In genomic region chr2:112597537-112598322, GRCh38 we compare ENCODE assay signal across 24 cellular contexts.
"Had no signal": no experiment of that assay in that cellular context is flagged by ENCODE, and none has a peak within 500 bp of the region (broad histone marks: within the 10 kb centered on the region; RNA-seq: fewer than 3 reads in every experiment).

No MANE protein-coding gene starts in this region.

- H3K27me3 Mint-ChIP-seq: activated CD4-positive, alpha-beta memory T cell treated with anti-CD3 and anti-CD28 coated beads for 36 hours; activated naive CD4-positive, alpha-beta T cell treated with anti-CD3 and anti-CD28 coated beads, Interleukin-2, amount 50 U/mL, for 24 hours; activated T-helper 17 cell treated with anti-CD3 and anti-CD28 coated beads, Interleukin-2, amount 50 U/mL, for 72 hours had no signal

- H3K27ac ChIP-seq: body of pancreas, SJSA1 had no signal

- H3K27me3 ChIP-seq: body of pancreas, MG63, SJSA1 had no signal

- ATAC-seq: activated T-cell treated with anti-CD3 and anti-CD28 coated beads, Interleukin-2, amount 50 U/mL, for 4 hours; activated T-helper 17 cell treated with anti-CD3 and anti-CD28 coated beads, Interleukin-2, amount 50 U/mL, for 72 hours; body of pancreas; PC-3; SK-N-SH treated with all-trans-retinoic acid at 6 μM for 48 hours; WTC11 had no signal

- H3K9me3 Mint-ChIP-seq: activated CD4-positive, alpha-beta memory T cell treated with anti-CD3 and anti-CD28 coated beads for 36 hours; activated naive CD4-positive, alpha-beta T cell treated with anti-CD3 and anti-CD28 coated beads, Interleukin-2, amount 50 U/mL, for 24 hours; activated T-cell treated with anti-CD3 and anti-CD28 coated beads, Interleukin-2, amount 50 U/mL, for 4 hours; activated T-helper 17 cell treated with anti-CD3 and anti-CD28 coated beads, Interleukin-2, amount 50 U/mL, for 72 hours; T-helper 1 cell treated with Interleukin-12 subunit alpha and Interleukin-12 subunit beta and Interleukin-4 antibody, amounts not matched to agents 30 μg/mL and 1 μg/mL, for 36 hours had no signal

- DNase-seq: activated CD4-positive, alpha-beta memory T cell treated with anti-CD3 and anti-CD28 coated beads for 36 hours; activated CD4-positive, alpha-beta T cell treated with anti-CD3 and anti-CD28 coated beads for 48 hours; activated CD4-positive, CD25-positive, alpha-beta regulatory T cell treated with anti-CD3 and anti-CD28 coated beads, Interleukin-2, amount 50 U/mL, for 72 hours; activated CD8-positive, alpha-beta memory T cell treated with anti-CD3 and anti-CD28 coated beads for 24 hours; activated T-cell treated with anti-CD3 and anti-CD28 coated beads, Interleukin-2, amount 50 U/mL, for 4 hours; aorta; body of pancreas; central memory CD4-positive, alpha-beta T cell; MG63; NCI-H1105 treated with DMSO at 0.1 percent for 48 hours; NCI-H1436 treated with DMSO at 0.1 percent for 48 hours; NCI-H187; NCI-H2081; NCI-H510A treated with DMSO at 0.1 percent for 48 hours; NCI-H69; PC-3; SHP77; T-helper 9 cell had no signal

- H3K36me3 ChIP-seq: MG63, SJSA1 had no signal

- H3K27ac Mint-ChIP-seq: activated CD4-positive, alpha-beta memory T cell treated with anti-CD3 and anti-CD28 coated beads for 36 hours; activated naive CD4-positive, alpha-beta T cell treated with anti-CD3 and anti-CD28 coated beads, Interleukin-2, amount 50 U/mL, for 24 hours; activated T-helper 17 cell treated with anti-CD3 and anti-CD28 coated beads, Interleukin-2, amount 50 U/mL, for 72 hours; T-helper 1 cell treated with Interleukin-12 subunit alpha and Interleukin-12 subunit beta and Interleukin-4 antibody, amounts not matched to agents 30 μg/mL and 1 μg/mL, for 36 hours; WTC11 had no signal

- H3K4me3 ChIP-seq: body of pancreas, MG63, SJSA1 had no signal

- H3K36me3 Mint-ChIP-seq: WTC11 had no signal

- H3K4me1 Mint-ChIP-seq: activated T-helper 17 cell treated with anti-CD3 and anti-CD28 coated beads, Interleukin-2, amount 50 U/mL, for 72 hours had no signal

- H3K4me3 Mint-ChIP-seq: activated CD4-positive, alpha-beta memory T cell treated with anti-CD3 and anti-CD28 coated beads for 36 hours; activated naive CD4-positive, alpha-beta T cell treated with anti-CD3 and anti-CD28 coated beads, Interleukin-2, amount 50 U/mL, for 24 hours; activated T-cell treated with anti-CD3 and anti-CD28 coated beads, Interleukin-2, amount 50 U/mL, for 4 hours; activated T-helper 17 cell treated with anti-CD3 and anti-CD28 coated beads, Interleukin-2, amount 50 U/mL, for 72 hours; T-helper 1 cell treated with Interleukin-12 subunit alpha and Interleukin-12 subunit beta and Interleukin-4 antibody, amounts not matched to agents 30 μg/mL and 1 μg/mL, for 36 hours; WTC11 had no signal

- H3K9me3 ChIP-seq: body of pancreas, MG63, SJSA1 had no signal
